In the genomic region with DNA sequence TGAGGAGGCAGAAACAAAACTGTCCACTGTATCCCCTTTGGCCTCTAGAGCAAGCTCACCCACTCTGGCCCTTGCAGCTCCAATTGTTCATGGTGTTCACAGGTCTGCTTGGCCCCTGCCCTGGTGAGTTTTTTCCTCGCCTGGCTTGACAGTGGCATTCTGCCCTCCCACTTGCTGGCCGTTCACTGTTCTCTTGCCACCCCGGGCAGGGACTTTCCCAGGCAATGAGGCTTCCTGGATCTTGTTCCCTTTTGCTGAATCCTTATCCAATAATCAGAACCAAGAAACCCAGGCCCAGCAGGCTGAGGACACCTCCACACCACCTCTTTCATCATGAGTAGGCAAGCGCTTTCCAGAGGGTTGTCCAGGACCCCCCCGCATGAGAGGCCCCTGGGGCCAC, we compare ENCODE assay signal across 13 cellular contexts.
"Had no signal": no experiment of that assay in that cellular context is flagged by ENCODE, and none has a peak within 500 bp of the region (broad histone marks: within the 10 kb centered on the region; RNA-seq: fewer than 3 reads in every experiment).

No MANE protein-coding gene starts in this region.

- ATAC-seq: activated naive CD4-positive, alpha-beta T cell treated with anti-CD3 and anti-CD28 coated beads, Interleukin-2, amount 50 U/mL, for 72 hours; body of pancreas; effector memory CD8-positive, alpha-beta T cell; natural killer cell treated with Interleukin-12 subunit alpha and Interleukin-12 subunit beta and Interleukin-15 and Interleukin-18, amount 100 ng/mL, for 72 hours had no signal

- H3K9me3 ChIP-seq: body of pancreas had no signal

- H3K27me3 ChIP-seq: body of pancreas, tibial artery had no signal

- H3K4me3 Mint-ChIP-seq: activated CD4-positive, alpha-beta memory T cell treated with anti-CD3 and anti-CD28 coated beads for 36 hours; effector memory CD8-positive, alpha-beta T cell; natural killer cell treated with Interleukin-12 subunit alpha and Interleukin-12 subunit beta and Interleukin-15 and Interleukin-18, amount 100 ng/mL, for 72 hours had no signal

- DNase-seq: activated CD4-positive, alpha-beta memory T cell treated with anti-CD3 and anti-CD28 coated beads for 36 hours; activated CD4-positive, CD25-positive, alpha-beta regulatory T cell treated with anti-CD3 and anti-CD28 coated beads, Interleukin-2, amount 50 U/mL, for 72 hours; activated effector memory CD4-positive, alpha-beta T cell treated with Interleukin-2 at 50 U/mL for 16 hours; amniotic stem cell; effector memory CD8-positive, alpha-beta T cell; glutamatergic neuron; retina; stimulated activated CD4-positive, alpha-beta T cell treated with anti-CD3 and anti-CD28 coated beads, Interleukin-4, amount 100 ng/mL, for 4 hours; tibial artery had no signal

- H3K27me3 Mint-ChIP-seq: activated CD4-positive, alpha-beta memory T cell treated with anti-CD3 and anti-CD28 coated beads for 36 hours; natural killer cell treated with Interleukin-12 subunit alpha and Interleukin-12 subunit beta and Interleukin-15 and Interleukin-18, amount 100 ng/mL, for 72 hours had no signal

- H3K4me3 ChIP-seq: body of pancreas, skin epidermis, tibial artery had no signal

- H3K36me3 Mint-ChIP-seq: activated CD4-positive, alpha-beta memory T cell treated with anti-CD3 and anti-CD28 coated beads for 36 hours; activated naive CD4-positive, alpha-beta T cell treated with anti-CD3 and anti-CD28 coated beads, Interleukin-2, amount 50 U/mL, for 72 hours had no signal

- H3K9me3 Mint-ChIP-seq: natural killer cell treated with Interleukin-12 subunit alpha and Interleukin-12 subunit beta and Interleukin-15 and Interleukin-18, amount 100 ng/mL, for 72 hours had no signal

- H3K27ac Mint-ChIP-seq: activated CD4-positive, alpha-beta memory T cell treated with anti-CD3 and anti-CD28 coated beads for 36 hours; activated naive CD4-positive, alpha-beta T cell treated with anti-CD3 and anti-CD28 coated beads, Interleukin-2, amount 50 U/mL, for 72 hours; effector memory CD8-positive, alpha-beta T cell; natural killer cell treated with Interleukin-12 subunit alpha and Interleukin-12 subunit beta and Interleukin-15 and Interleukin-18, amount 100 ng/mL, for 72 hours had no signal

- H3K36me3 ChIP-seq: tibial artery had no signal
